In genomic region chr11:102451041-102451692, GRCh38 we compare ENCODE assay signal across 8 cellular contexts. TPM values are rescaled to one million over a fixed set of nuclear protein-coding genes. Genes with fewer than 3 reads are reported as not detected.
A peak's percentile ranks its signal among the peaks of the same experiment; 100 is the strongest.
DNase-seq lines count a peak whose midpoint lies in the region; ATAC-seq and TF ChIP-seq lines count a peak whose summit lies in the region.

No MANE protein-coding gene starts in this region.

- peaks cover 45% of the 10 kb centered on the region for H3K36me3 Mint-ChIP-seq in activated CD4-positive, alpha-beta T cell treated with anti-CD3 and anti-CD28 coated beads for 36 hours (ENCODE audit: low read depth)

- H3K27me3 Mint-ChIP-seq in activated CD4-positive, alpha-beta T cell treated with anti-CD3 and anti-CD28 coated beads for 36 hours, result no peaks in the 10 kb centered on the region

- H3K36me3 ChIP-seq in adrenal gland (replicated peaks in 1 of 2), result peaks cover 0 to 4% of the 10 kb centered on the region in 2 donors
- no peaks in the 10 kb centered on the region for H3K36me3 ChIP-seq in left lung

- peak overlapping the region; percentile 91 for H3K27ac Mint-ChIP-seq in activated CD4-positive, alpha-beta T cell treated with anti-CD3 and anti-CD28 coated beads for 36 hours

- 25 to 30% (median 30%) methylated on average over 6 of the region's 6 CpGs for WGBS in adrenal gland, 4 donors

- H3K27ac ChIP-seq in adrenal gland (peak overlapping the region; percentile 15 to 89 (median 86)), left lung (peak overlapping the region; percentile 89 to 96), temporal lobe (ENCODE audit: low read depth, low read length) (peak overlapping the region; percentile 88)

- CTCF ChIA-PET in activated CD4-positive, alpha-beta T cell treated with anti-CD3 and anti-CD28 coated beads for 36 hours (lab: Charles Lee), result interaction anchor here (0.7 to 2.2 kb wide), 11 partner anchors 12 to 657 kb away, joined by 3 to 7 read pairs (median 4); no protein-coding TSS in a partner anchor

- peaks cover 82% of the 10 kb centered on the region for H3K4me1 Mint-ChIP-seq in activated CD4-positive, alpha-beta T cell treated with anti-CD3 and anti-CD28 coated beads for 36 hours

- peaks cover 33 to 34% of the 10 kb centered on the region in 2 donors for H3K4me1 ChIP-seq in adrenal gland (replicated peaks in 1 of 2)
- H3K4me1 ChIP-seq in left lung, result peaks cover 6 to 75% of the 10 kb centered on the region in 2 donors

- H3K4me3 ChIP-seq in adrenal gland (peak overlapping the region in 3 of 4 donors; percentile 58 to 95 (median 77)), left lung (peak overlapping the region; percentile 78 to 95)

- H3K27me3 ChIP-seq in adrenal gland (no peaks in the 10 kb centered on the region), left lung (no peaks in the 10 kb centered on the region)

- no peak for ATAC-seq in activated CD4-positive, alpha-beta T cell treated with anti-CD3 and anti-CD28 coated beads for 36 hours
- ATAC-seq in left lung, result no peak

- H3K4me3 Mint-ChIP-seq in activated CD4-positive, alpha-beta T cell treated with anti-CD3 and anti-CD28 coated beads for 36 hours, result peak overlapping the region; percentile 86

- no peak for TF ChIP-seq POLR2A in adrenal gland (IDR thresholded peaks at IDR 0.05)

- H3K9me3 ChIP-seq in adrenal gland (replicated peaks in 1 of 3), result no peaks in the 10 kb centered on the region
- H3K9me3 ChIP-seq in left lung, result no peaks in the 10 kb centered on the region

- intact Hi-C loops in activated CD4-positive, alpha-beta T cell treated with anti-CD3 and anti-CD28 coated beads for 36 hours (cut with DNase I, micrococcal nuclease), result loop anchor here (1.0 to 5.0 kb wide), 4 partner anchors 34 to 134 kb away; partner anchors contain the start of gene BIRC3 (in 1 of the 2)
- intact Hi-C loops in adrenal gland (cut with DNase I), result loop anchor here in 1 of 2 donors (5.0 kb wide), 1 partner anchor 59 kb away; no protein-coding TSS in a partner anchor
- intact Hi-C loops in left lung (cut with DNase I), result no loop called here

- H3K9me3 Mint-ChIP-seq in activated CD4-positive, alpha-beta T cell treated with anti-CD3 and anti-CD28 coated beads for 36 hours (ENCODE audit: low read depth), result no peaks in the 10 kb centered on the region

- TF ChIP-seq CTCF in adrenal gland (IDR thresholded peaks at IDR 0.05), result no peak
- no peak for TF ChIP-seq CTCF in left lung (IDR thresholded peaks at IDR 0.05)

- DNase-seq in activated CD4-positive, alpha-beta T cell treated with anti-CD3 and anti-CD28 coated beads for 36 hours, result no peak
- no peak for DNase-seq in activated CD4-positive, alpha-beta T cell treated with anti-CD3 and anti-CD28 coated beads, Interleukin-2, amount 50 U/mL, for 4 hours
- DNase-seq in adrenal gland, result no peak
- no peak for DNase-seq in left lung
- DNase-seq in HPDE6-E6E7 (ENCODE audit: extremely low spot score), result no peak
- DNase-seq in activated CD4-positive, alpha-beta T cell treated with anti-CD3 and anti-CD28 coated beads for 48 hours, result no peak
- DNase-seq in CD1c-positive myeloid dendritic cell (ENCODE audit: extremely low spot score), result no peak

- POLR2A ChIA-PET in activated CD4-positive, alpha-beta T cell treated with anti-CD3 and anti-CD28 coated beads for 36 hours (lab: Charles Lee), result interaction anchor here (1.0 to 1.1 kb wide), 4 partner anchors 21 to 61 kb away, joined by 5 to 9 read pairs (median 8); no protein-coding TSS in a partner anchor

RNA-seq across cellular contexts. Expression of gene TMEM123, which starts 1.4 kb away (rescaled TPM):
- 100 to 1,000 TPM; 179 to 392 TPM for total RNA-seq in activated CD4-positive, alpha-beta T cell treated with anti-CD3 and anti-CD28 coated beads for 36 hours
- total RNA-seq in adrenal gland (100 to 1,000 TPM in 6 of 8 donors, 10 to 100 TPM in 2; 82.0 to 169 (median 117) TPM), left lung (100 to 1,000 TPM; 127 to 155 TPM), temporal lobe (93.9 TPM)
- polyA plus RNA-seq in adrenal gland, result 100 to 1,000 TPM in 1 of 3 donors, 10 to 100 TPM in 2; 19.2 to 284 (median 23.7) TPM

Comparison
In these comparisons a context has a peak if more than half of its experiments do, and no peak if none do; other contexts are left out.
1. intact Hi-C loops: an anchor here in activated CD4-positive, alpha-beta T cell treated with anti-CD3 and anti-CD28 coated beads for 36 hours (1.0 to 5.0 kb wide); none called in left lung.